In genomic region chr10:26455567-26456315, GRCh38 we compare ENCODE assay signal across 19 cellular contexts. TPM values are rescaled to one million over a fixed set of nuclear protein-coding genes. Genes with fewer than 3 reads are reported as not detected.
A peak's percentile ranks its signal among the peaks of the same experiment; 100 is the strongest.
DNase-seq lines count a peak whose midpoint lies in the region; ATAC-seq and TF ChIP-seq lines count a peak whose summit lies in the region.
"Had no signal": no experiment of that assay in that cellular context is flagged by ENCODE, and none has a peak within 500 bp of the region (broad histone marks: within the 10 kb centered on the region; RNA-seq: fewer than 3 reads in every experiment).

No MANE protein-coding gene starts in this region.

- H4K20me1 ChIP-seq in SK-N-SH (ENCODE audit: insufficient read depth) = no peaks in the 10 kb centered on the region

- H2AFZ ChIP-seq in SK-N-SH (ENCODE audit: low read depth) = no peak overlapping the region

- no peak overlapping the region for H3K4me2 ChIP-seq in SK-N-SH

- no peak overlapping the region for H3K9ac ChIP-seq in SK-N-SH

- no peak for TF ChIP-seq EP300 in SK-N-SH (IDR thresholded peaks at IDR 0.05; ENCODE audit: borderline replicate concordance in 1 of 2, low read depth in 1 of 2, low read length in 1 of 2)

- H3K27ac Mint-ChIP-seq in activated CD4-positive, alpha-beta T cell treated with anti-CD3 and anti-CD28 coated beads, Interleukin-2, amount 10 ng/mL, durations not matched to agents 24 days and 14 days = peak overlapping the region; percentile 48
- H3K27ac Mint-ChIP-seq in activated naive CD8-positive, alpha-beta T cell treated with anti-CD3 and anti-CD28 coated beads for 36 hours = peak overlapping the region; percentile 76
- H3K27ac Mint-ChIP-seq in stimulated activated memory B cell treated with anti-CD40 and anti-IgM and Interleukin-4, amounts not matched to agents 10 μg/mL and 1 μg/mL and 100 μg/mL, for 72 hours = peak overlapping the region; percentile 94

- CTCF ChIA-PET in SK-N-SH (lab: Yijun Ruan, JAX) = no interaction called here

- no peaks in the 10 kb centered on the region for H3K36me3 ChIP-seq in SK-N-SH (replicated peaks in 1 of 2; ENCODE audit: control insufficient read depth in 1 of 2, insufficient read depth in 2 of 2, low read length in 1 of 2)
- H3K36me3 ChIP-seq: adrenal gland, colonic mucosa, esophagus squamous epithelium had no signal

- H3K9me2 ChIP-seq in SK-N-SH = no peaks in the 10 kb centered on the region

- 19% methylated on average over 7 of the region's 7 CpGs for WGBS in SK-N-SH (ENCODE audit: low lambda C conversion rate)

- TF ChIP-seq POLR2A in NB4 (IDR thresholded peaks at IDR 0.05; ENCODE audit: extremely low read depth, insufficient read length) = no peak

- H3K9me3 ChIP-seq in SK-N-SH = no peaks in the 10 kb centered on the region
- H3K9me3 ChIP-seq: colonic mucosa, esophagus squamous epithelium had no signal

- TF ChIP-seq CTCF in NB4 (IDR thresholded peaks at IDR 0.05; ENCODE audit: low read depth, low read length) (no peak), SK-N-SH (IDR thresholded peaks at IDR 0.05) (no peak)

- H3K4me1 ChIP-seq in SK-N-SH (ENCODE audit: control insufficient read depth in 1 of 2, insufficient read depth in 2 of 2, low read depth in 1 of 2, low read length in 1 of 2) = no peaks in the 10 kb centered on the region
- H3K4me1 ChIP-seq: adrenal gland, colonic mucosa, esophagus squamous epithelium had no signal

- intact Hi-C loops in activated CD4-positive, alpha-beta T cell treated with anti-CD3 and anti-CD28 coated beads, Interleukin-2, amount 10 ng/mL, durations not matched to agents 24 days and 14 days (cut with micrococcal nuclease) = no loop called here
- intact Hi-C loops in left ventricle myocardium superior (cut with micrococcal nuclease) = no loop called here

- no peak for TF ChIP-seq RAD21 in SK-N-SH (IDR thresholded peaks at IDR 0.05; ENCODE audit: low read length)

- H3K4me1 Mint-ChIP-seq in activated CD4-positive, alpha-beta T cell treated with anti-CD3 and anti-CD28 coated beads, Interleukin-2, amount 10 ng/mL, durations not matched to agents 24 days and 14 days = peaks cover 53% of the 10 kb centered on the region
- peaks cover 66% of the 10 kb centered on the region for H3K4me1 Mint-ChIP-seq in activated naive CD8-positive, alpha-beta T cell treated with anti-CD3 and anti-CD28 coated beads for 36 hours
- H3K4me1 Mint-ChIP-seq in stimulated activated memory B cell treated with anti-CD40 and anti-IgM and Interleukin-4, amounts not matched to agents 10 μg/mL and 1 μg/mL and 100 μg/mL, for 72 hours = peaks cover 77% of the 10 kb centered on the region

- no peak overlapping the region for H3K4me3 Mint-ChIP-seq in activated CD4-positive, alpha-beta T cell treated with anti-CD3 and anti-CD28 coated beads, Interleukin-2, amount 10 ng/mL, durations not matched to agents 24 days and 14 days
- peak overlapping the region; percentile 6 for H3K4me3 Mint-ChIP-seq in activated naive CD8-positive, alpha-beta T cell treated with anti-CD3 and anti-CD28 coated beads for 36 hours
- H3K4me3 Mint-ChIP-seq in stimulated activated memory B cell treated with anti-CD40 and anti-IgM and Interleukin-4, amounts not matched to agents 10 μg/mL and 1 μg/mL and 100 μg/mL, for 72 hours = peak overlapping the region; percentile 58

- no peak overlapping the region for H3K27ac ChIP-seq in SK-N-SH (ENCODE audit: low read depth in 2 of 2, low read length in 1 of 2)
- H3K27ac ChIP-seq: adrenal gland, colonic mucosa, esophagus squamous epithelium had no signal

- no peak overlapping the region for H3K4me3 ChIP-seq in NB4 (ENCODE audit: low read depth, low read length)
- no peak overlapping the region for H3K4me3 ChIP-seq in SK-N-SH (ENCODE audit: low read depth in 2 of 2, low read length in 1 of 2)
- H3K4me3 ChIP-seq: adrenal gland, colonic mucosa, esophagus squamous epithelium, lung had no signal

- ATAC-seq in stimulated activated memory B cell treated with anti-CD40 and anti-IgM and Interleukin-4, amounts not matched to agents 10 μg/mL and 1 μg/mL and 100 μg/mL, for 72 hours = no peak
- no peak for ATAC-seq in left ventricle myocardium superior

- POLR2A ChIA-PET in SK-N-SH (lab: Yijun Ruan, JAX) = no interaction called here

- H3K9me3 Mint-ChIP-seq in activated CD4-positive, alpha-beta T cell treated with anti-CD3 and anti-CD28 coated beads, Interleukin-2, amount 10 ng/mL, durations not matched to agents 24 days and 14 days = peaks cover 14% of the 10 kb centered on the region
- H3K9me3 Mint-ChIP-seq in activated naive CD8-positive, alpha-beta T cell treated with anti-CD3 and anti-CD28 coated beads for 36 hours = peaks cover 2% of the 10 kb centered on the region
- no peaks in the 10 kb centered on the region for H3K9me3 Mint-ChIP-seq in stimulated activated memory B cell treated with anti-CD40 and anti-IgM and Interleukin-4, amounts not matched to agents 10 μg/mL and 1 μg/mL and 100 μg/mL, for 72 hours

- DNase-seq in activated CD4-positive, alpha-beta T cell treated with anti-CD3 and anti-CD28 coated beads, Interleukin-2, amount 10 ng/mL, durations not matched to agents 24 days and 14 days = no peak
- DNase-seq in activated CD4-positive, alpha-beta T cell treated with anti-CD3 and anti-CD28 coated beads for 1 hour = no peak
- DNase-seq in NB4 (ENCODE audit: low read depth) (peak; percentile 60), left ventricle myocardium superior (no peak), HuH-7 (ENCODE audit: low spot score) (no peak), SK-N-SH (no peak)
- DNase-seq in activated naive CD8-positive, alpha-beta T cell treated with anti-CD3 and anti-CD28 coated beads for 36 hours = no peak
- DNase-seq: activated CD4-positive, alpha-beta T cell treated with anti-CD3 and anti-CD28 coated beads, Interleukin-2, amount 50 U/mL, for 48 hours; adrenal gland; colonic mucosa; DMS 273 treated with DMSO at 0.1 percent for 48 hours; esophagus squamous epithelium; NCI-H146; NCI-H748 treated with DMSO at 0.1 percent for 48 hours had no signal

- H3K79me2 ChIP-seq in SK-N-SH (ENCODE audit: insufficient read depth) = no peaks in the 10 kb centered on the region

- H3K27me3 ChIP-seq in SK-N-SH (ENCODE audit: insufficient read depth) = no peaks in the 10 kb centered on the region
- H3K27me3 ChIP-seq: adrenal gland, colonic mucosa, esophagus squamous epithelium had no signal

- H3F3A ChIP-seq in SK-N-SH (replicated peaks; ENCODE audit: insufficient read depth) = no peaks in the 10 kb centered on the region

- H3K27me3 Mint-ChIP-seq in activated CD4-positive, alpha-beta T cell treated with anti-CD3 and anti-CD28 coated beads, Interleukin-2, amount 10 ng/mL, durations not matched to agents 24 days and 14 days = no peaks in the 10 kb centered on the region
- no peaks in the 10 kb centered on the region for H3K27me3 Mint-ChIP-seq in activated naive CD8-positive, alpha-beta T cell treated with anti-CD3 and anti-CD28 coated beads for 36 hours
- no peaks in the 10 kb centered on the region for H3K27me3 Mint-ChIP-seq in stimulated activated memory B cell treated with anti-CD40 and anti-IgM and Interleukin-4, amounts not matched to agents 10 μg/mL and 1 μg/mL and 100 μg/mL, for 72 hours

- H3K36me3 Mint-ChIP-seq in activated CD4-positive, alpha-beta T cell treated with anti-CD3 and anti-CD28 coated beads, Interleukin-2, amount 10 ng/mL, durations not matched to agents 24 days and 14 days (ENCODE audit: low read depth) = peaks cover 58% of the 10 kb centered on the region
- peaks cover 63% of the 10 kb centered on the region for H3K36me3 Mint-ChIP-seq in activated naive CD8-positive, alpha-beta T cell treated with anti-CD3 and anti-CD28 coated beads for 36 hours
- H3K36me3 Mint-ChIP-seq in stimulated activated memory B cell treated with anti-CD40 and anti-IgM and Interleukin-4, amounts not matched to agents 10 μg/mL and 1 μg/mL and 100 μg/mL, for 72 hours = peaks cover 42% of the 10 kb centered on the region

TF ChIP-seq in SK-N-SH, 30 proteins besides CTCF, POLR2A, EP300 and RAD21 (continues in another document):
- TF ChIP-seq REST (IDR thresholded peaks at IDR 0.05; ENCODE audit: low read depth, low read length) = no peak
- no peak for TF ChIP-seq FOSL2 (IDR thresholded peaks at IDR 0.05; ENCODE audit: borderline replicate concordance, low read depth)
- no peak for TF ChIP-seq NFIC (IDR thresholded peaks at IDR 0.05; ENCODE audit: borderline replicate concordance)

RNA-seq across cellular contexts. Expression of gene APBB1IP, which starts 17.6 kb away (rescaled TPM):
- total RNA-seq in activated CD4-positive, alpha-beta T cell treated with anti-CD3 and anti-CD28 coated beads, Interleukin-2, amount 10 ng/mL, durations not matched to agents 24 days and 14 days = 40.0 and 41.3 TPM in 2 replicates
- total RNA-seq in activated naive CD8-positive, alpha-beta T cell treated with anti-CD3 and anti-CD28 coated beads for 36 hours = 10 to 100 TPM; 66.3 to 68.0 TPM
- 2.8 TPM for total RNA-seq in left ventricle myocardium superior
- polyA plus RNA-seq in SK-N-SH (2012; rRNA removed) = 0.02 TPM in 1 of 2 replicates, not detected in the other
- not detected in 2 replicates for polyA plus RNA-seq in SK-N-SH (2012; cell fraction: cytosol; rRNA removed)
- polyA plus RNA-seq in SK-N-SH (2012; cell fraction: nucleus; rRNA removed) = 0.02 TPM in 1 of 2 replicates, not detected in the other
- total RNA-seq: A172, H1, HT1080 had no signal

Comparison
In these comparisons a context has a peak if more than half of its experiments do, and no peak if none do; other contexts are left out.
1. RNA of gene APBB1IP, which starts 17.6 kb away (total RNA-seq): 66.3 to 68.0 TPM in activated naive CD8-positive, alpha-beta T cell treated with anti-CD3 and anti-CD28 coated beads for 36 hours and 40.0 to 41.3 TPM in activated CD4-positive, alpha-beta T cell treated with anti-CD3 and anti-CD28 coated beads, Interleukin-2, amount 10 ng/mL, durations not matched to agents 24 days and 14 days; 2.8 TPM in left ventricle myocardium superior (single experiment); every median in the first group is over 10 times any median in the second.
2. Peak in every context shown above with its lines, with median percentiles within 50 percentile points of each other: H3K27ac Mint-ChIP-seq.